8 cellular contexts compared by ENCODE assay signal in genomic region chr3:179450321-179450720, GRCh38. TPM values are rescaled to one million over a fixed set of nuclear protein-coding genes. Genes with fewer than 3 reads are reported as not detected.
DNase-seq lines count a peak whose midpoint lies in the region; ATAC-seq, FAIRE-seq and TF ChIP-seq lines count a peak whose summit lies in the region.

No MANE protein-coding gene starts in this region.

- WGBS in tibial nerve, 2 donors = 0 to 6% methylated on average over 10 of the region's 10 CpGs

- H3K4me1 ChIP-seq in left ventricle myocardium inferior (peaks cover 69% of the 10 kb centered on the region), keratinocyte (ENCODE audit: control insufficient read depth, extremely low read depth, insufficient read depth, low read length) (peaks cover 31% of the 10 kb centered on the region), tibial nerve (peaks cover 0 to 58% (median 7%) of the 10 kb centered on the region in 4 donors)

- no peak for TF ChIP-seq EP300 in tibial nerve (IDR thresholded peaks at IDR 0.05)

- H2AFZ ChIP-seq in keratinocyte (ENCODE audit: control insufficient read depth, low read length) = peak overlapping the region; percentile 64

- H3K9me1 ChIP-seq in keratinocyte (ENCODE audit: control insufficient read depth, extremely low read depth, insufficient read depth, low read length) = no peaks in the 10 kb centered on the region

- H3K36me3 Mint-ChIP-seq in activated CD8-positive, alpha-beta T cell treated with anti-CD3 and anti-CD28 coated beads for 36 hours (ENCODE audit: low read depth) = peaks cover 2% of the 10 kb centered on the region

- H3K27ac Mint-ChIP-seq in activated CD8-positive, alpha-beta T cell treated with anti-CD3 and anti-CD28 coated beads for 36 hours = no peak overlapping the region

- H3K9me3 Mint-ChIP-seq in activated CD8-positive, alpha-beta T cell treated with anti-CD3 and anti-CD28 coated beads for 36 hours = no peaks in the 10 kb centered on the region

- peak overlapping the region; percentile 86 for H3K9ac ChIP-seq in keratinocyte (ENCODE audit: control insufficient read depth, extremely low read depth, insufficient read depth, low read length)

- POLR2A ChIA-PET in activated CD8-positive, alpha-beta T cell treated with anti-CD3 and anti-CD28 coated beads for 36 hours (lab: Charles Lee) = no interaction called here

- no peak for ATAC-seq in left cardiac atrium
- no peak for ATAC-seq in activated CD8-positive, alpha-beta T cell treated with anti-CD3 and anti-CD28 coated beads for 36 hours
- ATAC-seq in HG03175 (IDR thresholded peaks at IDR 0.05; ENCODE audit: unreplicated experiment) = no peak

- H3K4me2 ChIP-seq in keratinocyte (ENCODE audit: control insufficient read depth, extremely low read depth, insufficient read depth, low read depth, low read length) = peak overlapping the region; percentile 72

- H3K27ac ChIP-seq in left ventricle myocardium inferior (replicated peaks) = peak overlapping the region; percentile 96
- H3K27ac ChIP-seq in keratinocyte (ENCODE audit: control insufficient read depth, insufficient read depth, low read length) = peak overlapping the region; percentile 75
- peak overlapping the region; percentile 84 to 99 (median 94) for H3K27ac ChIP-seq in tibial nerve

- H4K20me1 ChIP-seq in keratinocyte (ENCODE audit: control insufficient read depth, extremely low read depth, insufficient read depth, low read length) = no peaks in the 10 kb centered on the region

- no peaks in the 10 kb centered on the region for H3K9me3 ChIP-seq in left ventricle myocardium inferior (replicated peaks)
- no peaks in the 10 kb centered on the region for H3K9me3 ChIP-seq in keratinocyte (ENCODE audit: control insufficient read depth, low read depth, low read length)
- no peaks in the 10 kb centered on the region for H3K9me3 ChIP-seq in tibial nerve

- H3K36me3 ChIP-seq in left ventricle myocardium inferior = no peaks in the 10 kb centered on the region
- peaks cover 0 to 5% of the 10 kb centered on the region in 2 experiments for H3K36me3 ChIP-seq in keratinocyte (ENCODE audit: control insufficient read depth in 2 of 2, extremely low read depth in 1 of 2, insufficient read depth in 2 of 2, low read length in 2 of 2)
- H3K36me3 ChIP-seq in tibial nerve = no peaks in the 10 kb centered on the region

- H3K4me3 ChIP-seq in left ventricle myocardium inferior (peak overlapping the region; percentile 82), keratinocyte (ENCODE audit: control insufficient read depth in 2 of 3, extremely low read depth in 1 of 3, insufficient read depth in 2 of 3, low read depth in 1 of 3, low read length in 3 of 3) (peak overlapping the region; percentile 66 to 97 (median 86)), tibial nerve (peak overlapping the region; percentile 62 to 95 (median 83))

- CTCF ChIA-PET in activated CD8-positive, alpha-beta T cell treated with anti-CD3 and anti-CD28 coated beads for 36 hours (lab: Charles Lee) = no interaction called here

- peaks cover 54% of the 10 kb centered on the region for H3K79me2 ChIP-seq in keratinocyte (ENCODE audit: control insufficient read depth, insufficient read depth, low read length)

- H3K4me1 Mint-ChIP-seq in activated CD8-positive, alpha-beta T cell treated with anti-CD3 and anti-CD28 coated beads for 36 hours (ENCODE audit: low read depth) = peaks cover 8% of the 10 kb centered on the region

- peaks cover 58% of the 10 kb centered on the region for H3K27me3 Mint-ChIP-seq in activated CD8-positive, alpha-beta T cell treated with anti-CD3 and anti-CD28 coated beads for 36 hours

- intact Hi-C loops in left ventricle myocardium inferior (cut with micrococcal nuclease) (no loop called here), left cardiac atrium (cut with DNase I) (no loop called here)
- intact Hi-C loops in activated CD8-positive, alpha-beta T cell treated with anti-CD3 and anti-CD28 coated beads for 36 hours (cut with micrococcal nuclease) = no loop called here

- dilution Hi-C loops in keratinocyte (cut with MboI; ENCODE audit: extremely low pct_ligation_motif_present, low sequenced_read_pairs) = no loop called here

- TF ChIP-seq POLR2A in tibial nerve (IDR thresholded peaks at IDR 0.05) = no peak

- H3K4me3 Mint-ChIP-seq in activated CD8-positive, alpha-beta T cell treated with anti-CD3 and anti-CD28 coated beads for 36 hours = peak overlapping the region; percentile 69

- DNase-seq in left ventricle myocardium inferior = no peak
- no peak for DNase-seq in left cardiac atrium
- DNase-seq in activated CD8-positive, alpha-beta T cell treated with anti-CD3 and anti-CD28 coated beads for 36 hours = no peak
- no peak for DNase-seq in keratinocyte (ENCODE audit: low read depth, low spot score)
- DNase-seq in tibial nerve (ENCODE audit: low spot score in 2 of 2) = no peak
- no peak for DNase-seq in NCI-H187 (lab: John Stamatoyannopoulos, UW)
- DNase-seq in NCI-H2196 (lab: John Stamatoyannopoulos, UW; ENCODE audit: unreplicated experiment) = no peak

- H3K27me3 ChIP-seq in left ventricle myocardium inferior (ENCODE audit: low read depth) (no peaks in the 10 kb centered on the region), keratinocyte (ENCODE audit: control insufficient read depth, extremely low read depth, insufficient read depth, low read length) (no peaks in the 10 kb centered on the region), tibial nerve (no peaks in the 10 kb centered on the region)

- no peak for TF ChIP-seq CTCF in left ventricle myocardium inferior (IDR thresholded peaks at IDR 0.05; ENCODE audit: borderline replicate concordance)
- TF ChIP-seq CTCF in activated CD8-positive, alpha-beta T cell treated with anti-CD3 and anti-CD28 coated beads for 36 hours (IDR thresholded peaks at IDR 0.05) = no peak
- no peak for TF ChIP-seq CTCF in keratinocyte (optimal IDR thresholded peaks at IDR 0.05 in 1 of 3, IDR thresholded peaks at IDR 0.05 in 1 of 3, conservative IDR thresholded peaks at IDR 0.05 in 1 of 3; ENCODE audit: extremely low read depth in 1 of 3, insufficient read depth in 2 of 3, low read length in 3 of 3)
- no peak for TF ChIP-seq CTCF in tibial nerve (IDR thresholded peaks at IDR 0.05)

- peak; percentile 9 for FAIRE-seq in keratinocyte (lab: Jason Lieb, UNC)

RNA-seq across cellular contexts. Expression of gene GNB4, which starts 0.9 kb away (rescaled TPM):
- 11.9 TPM for total RNA-seq in left ventricle myocardium inferior
- 10 to 100 TPM; 17.0 to 41.2 TPM for total RNA-seq in left cardiac atrium
- total RNA-seq in activated CD8-positive, alpha-beta T cell treated with anti-CD3 and anti-CD28 coated beads for 36 hours = 1 to 10 TPM; 1.1 to 1.3 TPM
- polyA plus RNA-seq in keratinocyte = 35.1 to 51.1 TPM (median 42.2 TPM) in 3 replicates
- polyA plus RNA-seq in keratinocyte (2011; ENCODE audit: low read depth) = 5.9 TPM
- 28.0 and 54.4 TPM in 2 replicates for polyA plus RNA-seq in keratinocyte (2011; cell fraction: cytosol; rRNA removed)
- 30.0 and 31.3 TPM in 2 replicates for polyA plus RNA-seq in keratinocyte (2011; cell fraction: nucleus; rRNA removed)
- 7.8 and 31.2 TPM in 2 replicates for polyA plus RNA-seq in keratinocyte (2012; ENCODE audit: low replicate concordance)
- 37.8 to 129 TPM (median 83.8 TPM) in 3 replicates for polyA minus RNA-seq in keratinocyte
- polyA minus RNA-seq in keratinocyte (2011; cell fraction: cytosol; rRNA and poly(A)+ RNA removed) = 34.7 TPM
- polyA minus RNA-seq in keratinocyte (2011; cell fraction: nucleus; rRNA and poly(A)+ RNA removed) = 28.5 and 65.6 TPM in 2 replicates
- total RNA-seq in tibial nerve = 10 to 100 TPM; 32.2 to 47.9 (median 36.3) TPM
